ENCODE assay signal across 9 cellular contexts in genomic region chrX:134172588-134173259, GRCh38.
DNase-seq lines count a peak whose midpoint lies in the region; ATAC-seq, FAIRE-seq and TF ChIP-seq lines count a peak whose summit lies in the region.
"Had no signal": no experiment of that assay in that cellular context is flagged by ENCODE, and none has a peak within 500 bp of the region (broad histone marks: within the 10 kb centered on the region; RNA-seq: fewer than 3 reads in every experiment).

No MANE protein-coding gene starts in this region.

- peaks cover 26% of the 10 kb centered on the region for H3K4me1 ChIP-seq in neuron (ENCODE audit: insufficient read depth, low read length)

- peaks cover 22% of the 10 kb centered on the region for H3K36me3 ChIP-seq in neuron (ENCODE audit: insufficient read depth, low read length)

- TF ChIP-seq CTCF in HL-60 (IDR thresholded peaks at IDR 0.05; ENCODE audit: insufficient read depth, low read length) (no peak), fibroblast of pulmonary artery (IDR thresholded peaks at IDR 0.05; ENCODE audit: low read length, missing control alignments) (no peak)

- no peaks in the 10 kb centered on the region for H3K9me3 ChIP-seq in neuron (ENCODE audit: low read length)

- peak; percentile 67 for FAIRE-seq in GM18507 (lab: Jason Lieb, UNC)
- FAIRE-seq: TTC549 had no signal

- no peak for DNase-seq in GM18507 (ENCODE audit: extremely low spot score, insufficient read length, low read depth)
- DNase-seq in HL-60 (ENCODE audit: low read depth in 1 of 2, low spot score in 1 of 2) = no peak
- DNase-seq in activated T-cell treated with anti-CD3 and anti-CD28 coated beads for 48 hours (ENCODE audit: low read depth) = peak; percentile 25
- DNase-seq in fibroblast of pulmonary artery (ENCODE audit: low read depth) = no peak
- no peak for DNase-seq in SKM-1 treated with dmso at 0.1 percent for 144 hours (lab: John Stamatoyannopoulos, UW; ENCODE audit: unreplicated experiment)
- no peak for DNase-seq in NCI-H187 treated with DMSO at 0.1 percent for 48 hours (lab: John Stamatoyannopoulos, UW)

- H3K27me3 ChIP-seq in HL-60 (ENCODE audit: insufficient read depth, poor library complexity, severe bottlenecking) (peaks cover 17% of the 10 kb centered on the region), neuron (ENCODE audit: insufficient read depth, low read length) (no peaks in the 10 kb centered on the region)

- no peak for ATAC-seq in GM18858 (IDR thresholded peaks at IDR 0.05; ENCODE audit: unreplicated experiment)

- H3K27ac ChIP-seq in HL-60 (replicated peaks) = no peak overlapping the region

- peak overlapping the region; percentile 8 for H2AFZ ChIP-seq in neuron (ENCODE audit: low read depth, low read length)

- H3K4me3 ChIP-seq in HL-60 (replicated peaks; ENCODE audit: insufficient read depth, low read length) (peak overlapping the region; percentile 24), fibroblast of pulmonary artery (replicated peaks; ENCODE audit: low read depth, low read length) (peak overlapping the region; percentile 41), neuron (ENCODE audit: low read length) (peak overlapping the region; percentile 84)

Comparison
In these comparisons a context has a peak if more than half of its experiments do, and no peak if none do; other contexts are left out.
1. H3K4me3 ChIP-seq: peak in every context shown above with its lines; median percentile 84 in neuron; 41 in fibroblast of pulmonary artery; 24 in HL-60.